1 cellular context compared by ENCODE assay signal in the genomic region with DNA sequence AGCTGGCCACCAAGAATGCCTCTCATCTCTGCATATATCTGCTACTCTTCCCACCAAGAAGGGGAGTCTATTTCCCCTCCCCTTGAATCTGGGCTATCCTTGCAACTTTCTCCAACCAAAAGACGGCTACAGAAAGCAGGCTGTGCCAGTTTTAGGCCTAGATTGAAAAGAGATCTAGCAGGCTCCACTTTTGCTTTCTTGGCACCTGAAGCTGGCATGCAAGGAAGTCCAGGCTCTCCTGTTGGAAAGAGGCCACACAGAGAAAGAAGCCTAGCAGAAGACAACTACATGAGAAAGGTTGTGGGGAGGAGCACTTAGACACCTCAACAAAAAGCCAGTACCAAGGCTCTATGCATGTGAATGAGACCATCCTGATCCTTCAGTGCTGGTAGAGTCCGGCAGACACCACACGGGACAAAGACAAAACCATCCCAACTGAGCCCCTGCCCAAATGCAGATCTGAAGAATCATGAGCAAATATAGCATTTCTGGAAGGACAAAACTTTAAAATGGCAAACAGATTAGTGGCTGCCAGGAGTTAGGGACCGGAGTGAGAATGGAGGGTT.
TF ChIP-seq lines count a peak whose summit lies in the region.

No MANE protein-coding gene starts in this region.

TF ChIP-seq in H1, 55 proteins besides CTCF, POLR2A, EP300 and RAD21:
- no peak for TF ChIP-seq POLR2AphosphoS5 (IDR thresholded peaks at IDR 0.05; ENCODE audit: low read depth, low read length)
- TF ChIP-seq HDAC2 (IDR thresholded peaks at IDR 0.05; ENCODE audit: borderline replicate concordance in 1 of 2, low read depth in 2 of 2, low read length in 2 of 2) = no peak
- TF ChIP-seq TAF7 (optimal IDR thresholded peaks at IDR 0.05; ENCODE audit: borderline replicate concordance, low read depth, low read length) = no peak
- no peak for TF ChIP-seq RFX5 (IDR thresholded peaks at IDR 0.05; ENCODE audit: borderline replicate concordance, low read depth, low read length)
- TF ChIP-seq BACH1 (IDR thresholded peaks at IDR 0.05; ENCODE audit: low read length) = no peak
- no peak for TF ChIP-seq HDAC6 (IDR thresholded peaks at IDR 0.05; ENCODE audit: low read depth, low read length)
- TF ChIP-seq BCL11A (IDR thresholded peaks at IDR 0.05; ENCODE audit: low read depth in 2 of 2, low read length in 2 of 2) = no peak
- TF ChIP-seq KDM1A (IDR thresholded peaks at IDR 0.05; ENCODE audit: borderline replicate concordance, low read length) = no peak
- TF ChIP-seq EZH2 (IDR thresholded peaks at IDR 0.05; ENCODE audit: low read depth, low read length, severe bottlenecking) = no peak
- TF ChIP-seq CHD1 (IDR thresholded peaks at IDR 0.05; ENCODE audit: low read depth, low read length) = no peak
- no peak for TF ChIP-seq CHD2 (IDR thresholded peaks at IDR 0.05; ENCODE audit: low read length)
- no peak for TF ChIP-seq GTF2F1 (IDR thresholded peaks at IDR 0.05; ENCODE audit: borderline replicate concordance, low read depth, low read length)
- TF ChIP-seq TEAD4 (IDR thresholded peaks at IDR 0.05; ENCODE audit: low read depth, low read length) = no peak
